ENCODE assay signal across 9 cellular contexts in genomic region chr1:161069201-161069685, GRCh38. TPM values are rescaled to one million over a fixed set of nuclear protein-coding genes. Genes with fewer than 3 reads are reported as not detected.
A peak's percentile ranks its signal among the peaks of the same experiment; 100 is the strongest.
DNase-seq lines count a peak whose midpoint lies in the region; ATAC-seq and TF ChIP-seq lines count a peak whose summit lies in the region.
"Had no signal": no experiment of that assay in that cellular context is flagged by ENCODE, and none has a peak within 500 bp of the region (broad histone marks: within the 10 kb centered on the region; RNA-seq: fewer than 3 reads in every experiment).

No MANE protein-coding gene starts in this region.

- peaks cover 67% of the 10 kb centered on the region for H3K4me1 Mint-ChIP-seq in activated naive CD8-positive, alpha-beta T cell treated with anti-CD3 and anti-CD28 coated beads, Interleukin-2, amount 50 U/mL, for 24 hours
- H3K4me1 Mint-ChIP-seq in H9, result peaks cover 6 to 13% of the 10 kb centered on the region in 2 experiments

- no peak overlapping the region for H3K56ac ChIP-seq in H9 (ENCODE audit: insufficient read length, low read depth, low read length)

- no peak overlapping the region for H2AFZ ChIP-seq in H9 (ENCODE audit: low read length)

- no peak overlapping the region for H2AK5ac ChIP-seq in H9 (ENCODE audit: insufficient read length, low read length)

- peak; percentile 11 for ATAC-seq in GM18502 (IDR thresholded peaks at IDR 0.05; ENCODE audit: poor library complexity, unreplicated experiment)
- peak; percentile 6 for ATAC-seq in HG03196 (IDR thresholded peaks at IDR 0.05; ENCODE audit: unreplicated experiment)
- no peak for ATAC-seq in activated naive CD8-positive, alpha-beta T cell treated with anti-CD3 and anti-CD28 coated beads, Interleukin-2, amount 50 U/mL, for 24 hours

- H3K4me3 Mint-ChIP-seq in activated naive CD8-positive, alpha-beta T cell treated with anti-CD3 and anti-CD28 coated beads, Interleukin-2, amount 50 U/mL, for 24 hours, result peak overlapping the region; percentile 99
- H3K4me3 Mint-ChIP-seq in H9, result peak overlapping the region in 1 of 2 experiments; percentile 42; a peak in 2 of 5 replicates

- H3K27ac ChIP-seq in neutrophil (peak overlapping the region; percentile 99), H9 (ENCODE audit: insufficient read length, low read depth, low read length) (no peak overlapping the region)

- WGBS in H9 (ENCODE audit: extremely low coverage, insufficient read length, low lambda C conversion rate), result no CpG with 5 or more reads among the region's 11 CpGs

- H3K4me2 ChIP-seq in H9 (ENCODE audit: insufficient read depth, insufficient read length, low read length), result no peak overlapping the region

- H3K14ac ChIP-seq in H9 (ENCODE audit: insufficient read depth, low read length), result no peak overlapping the region

- no peak overlapping the region for H4K91ac ChIP-seq in H9 (ENCODE audit: insufficient read length, low read depth, low read length)

- no peak overlapping the region for H2BK20ac ChIP-seq in H9 (ENCODE audit: low read depth, low read length, poor library complexity, severe bottlenecking)

- H3K27ac Mint-ChIP-seq in activated naive CD8-positive, alpha-beta T cell treated with anti-CD3 and anti-CD28 coated beads, Interleukin-2, amount 50 U/mL, for 24 hours, result peak overlapping the region; percentile 97
- peak overlapping the region in 1 of 3 experiments; percentile 72; a peak in 1 of 7 replicates for H3K27ac Mint-ChIP-seq in H9

- no peak overlapping the region for H2BK15ac ChIP-seq in H9 (ENCODE audit: low read depth, low read length)

- H3K23me2 ChIP-seq in H9 (ENCODE audit: insufficient read length, low read depth, low read length, poor library complexity, severe bottlenecking), result no peaks in the 10 kb centered on the region

- H3K27me3 ChIP-seq in neutrophil (no peaks in the 10 kb centered on the region), H9 (ENCODE audit: insufficient read depth, low read length) (no peaks in the 10 kb centered on the region)

- no peak overlapping the region for H3K23ac ChIP-seq in H9 (ENCODE audit: insufficient read length, low read depth, low read length)

- TF ChIP-seq CTCF in neutrophil (IDR thresholded peaks at IDR 0.05) (no peak), H9 (conservative IDR thresholded peaks at IDR 0.05) (no peak)

- no peak overlapping the region for H2BK12ac ChIP-seq in H9 (ENCODE audit: insufficient read length, low read depth, low read length)

- no peaks in the 10 kb centered on the region for H3K79me2 ChIP-seq in H9 (ENCODE audit: insufficient read depth, low read length)

- H3K9ac ChIP-seq in H9 (ENCODE audit: extremely low read depth, insufficient read length, low read length), result no peak overlapping the region

- no peak overlapping the region for H2BK120ac ChIP-seq in H9 (ENCODE audit: low read depth, low read length, poor library complexity, severe bottlenecking)

- H4K8ac ChIP-seq in H9 (replicated peaks; ENCODE audit: insufficient read length, low read depth, low read length), result no peak overlapping the region

- H3K4me1 ChIP-seq in neutrophil (ENCODE audit: control insufficient read depth in 1 of 2, insufficient read depth in 1 of 2, low read depth in 1 of 2, low read length in 1 of 2) (peaks cover 65 to 66% of the 10 kb centered on the region in 2 experiments), H9 (ENCODE audit: insufficient read depth, low read length) (no peaks in the 10 kb centered on the region)

- H3K27me3 Mint-ChIP-seq in activated naive CD8-positive, alpha-beta T cell treated with anti-CD3 and anti-CD28 coated beads, Interleukin-2, amount 50 U/mL, for 24 hours, result no peaks in the 10 kb centered on the region
- peaks cover 15% of the 10 kb centered on the region for H3K27me3 Mint-ChIP-seq in H9 (ENCODE audit: low read depth)

- H3K4ac ChIP-seq in H9 (ENCODE audit: low read depth, low read length), result no peak overlapping the region

- peak overlapping the region; percentile 80 to 100 for H3K4me3 ChIP-seq in neutrophil (ENCODE audit: low read depth in 1 of 2, low read length in 1 of 2)

- no peak overlapping the region for H3K18ac ChIP-seq in H9 (ENCODE audit: insufficient read length, low read depth, low read length)

- H3K9me3 Mint-ChIP-seq in activated naive CD8-positive, alpha-beta T cell treated with anti-CD3 and anti-CD28 coated beads, Interleukin-2, amount 50 U/mL, for 24 hours, result no peaks in the 10 kb centered on the region
- no peaks in the 10 kb centered on the region; a peak in 1 of 5 replicates for H3K9me3 Mint-ChIP-seq in H9

- H3K9me3 ChIP-seq in neutrophil (no peaks in the 10 kb centered on the region), H9 (ENCODE audit: control insufficient read depth, low read depth, low read length) (no peaks in the 10 kb centered on the region)

- no peak overlapping the region for H4K5ac ChIP-seq in H9 (ENCODE audit: insufficient read length, low read depth, low read length)

- no peaks in the 10 kb centered on the region for H4K20me1 ChIP-seq in H9 (ENCODE audit: control insufficient read depth, insufficient read depth, insufficient read length)

- peaks cover 22% of the 10 kb centered on the region for H3K36me3 ChIP-seq in neutrophil

- peak; percentile 27 for DNase-seq in activated naive CD8-positive, alpha-beta T cell treated with anti-CD3 and anti-CD28 coated beads, Interleukin-2, amount 50 U/mL, for 24 hours
- DNase-seq in LoVo (ENCODE audit: low spot score) (no peak), midbrain (lab: John Stamatoyannopoulos, UW) (no peak), DMS153 (lab: John Stamatoyannopoulos, UW) (no peak), H9 (no peak)

- no peak overlapping the region for H3T11ph ChIP-seq in H9 (ENCODE audit: low read length)

- no peaks in the 10 kb centered on the region for H3K79me1 ChIP-seq in H9 (ENCODE audit: insufficient read depth, low read depth, low read length, poor library complexity, severe bottlenecking)

- no peak overlapping the region for H2BK5ac ChIP-seq in H9 (ENCODE audit: insufficient read length, low read length)

- peaks cover 26% of the 10 kb centered on the region for H3K36me3 Mint-ChIP-seq in activated naive CD8-positive, alpha-beta T cell treated with anti-CD3 and anti-CD28 coated beads, Interleukin-2, amount 50 U/mL, for 24 hours (ENCODE audit: low read depth)
- no peaks in the 10 kb centered on the region for H3K36me3 Mint-ChIP-seq in H9 (ENCODE audit: insufficient read depth in 1 of 3, low read depth in 3 of 3)

RNA-seq across cellular contexts. Expression of gene ARHGAP30, which starts 0.4 kb away (rescaled TPM):
- 0.13 TPM in 2 replicates for total RNA-seq in H9 (2021)

RNA-seq across cellular contexts. Expression of gene NECTIN4, which starts 20.1 kb away (rescaled TPM):
- 0.33 and 0.64 TPM in 2 replicates for total RNA-seq in H9 (2021)

RNA-seq across cellular contexts. Expression of gene USF1, which starts 23.5 kb away (rescaled TPM):
- 58.6 and 59.2 TPM in 2 replicates for total RNA-seq in H9 (2021)

RNA-seq across cellular contexts. Expression of gene KLHDC9, which starts 28.9 kb away (rescaled TPM):
- total RNA-seq in H9 (2021), result 6.6 and 7.0 TPM in 2 replicates

RNA-seq across cellular contexts. Expression of gene TSTD1, which starts 30.5 kb away (rescaled TPM):
- total RNA-seq in H9 (2021), result 73.7 and 77.0 TPM in 2 replicates
- total RNA-seq: G401 had no signal
